In genomic region chr12:122308811-122309210, GRCh38 we compare ENCODE assay signal across 17 cellular contexts. TPM values are rescaled to one million over a fixed set of nuclear protein-coding genes. Genes with fewer than 3 reads are reported as not detected.
DNase-seq lines count a peak whose midpoint lies in the region; ATAC-seq, FAIRE-seq and TF ChIP-seq lines count a peak whose summit lies in the region.
"Had no signal": no experiment of that assay in that cellular context is flagged by ENCODE, and none has a peak within 500 bp of the region (broad histone marks: within the 10 kb centered on the region; RNA-seq: fewer than 3 reads in every experiment).

No MANE protein-coding gene starts in this region.

- H3K36me3 ChIP-seq in neural cell (ENCODE audit: insufficient read depth, low read length): no peaks in the 10 kb centered on the region

- peak; percentile 25 for DNase-seq in AG20443 (ENCODE audit: low spot score)
- peak; percentile 46 for DNase-seq in HCEC 1CT
- peak; percentile 31 for DNase-seq in astrocyte of the hippocampus (ENCODE audit: low read depth, low spot score)
- DNase-seq in NCI-H748 treated with DMSO at 0.1 percent for 48 hours (lab: John Stamatoyannopoulos, UW): no peak
- DNase-seq in KG1 (lab: John Stamatoyannopoulos, UW): no peak
- no peak for DNase-seq in urothelium cell line (ENCODE audit: low spot score)
- DNase-seq: AML-193; CD4-positive, alpha-beta memory T cell; H7; NCI-H1092 treated with DMSO at 0.1 percent for 48 hours; NCI-H1694 treated with DMSO at 0.1 percent for 48 hours; NCI-H446; NCI-H774; PC-9 had no signal

- no peaks in the 10 kb centered on the region for H3K9me2 ChIP-seq in neural cell (ENCODE audit: insufficient read depth, low read length)

- no peak overlapping the region for H3K9ac ChIP-seq in neural cell (ENCODE audit: low read length)

- TF ChIP-seq CTCF in neural cell (IDR thresholded peaks at IDR 0.05; ENCODE audit: poor library complexity, severe bottlenecking): no peak

- FAIRE-seq in urothelium cell line (lab: Jason Lieb, UNC): no peak
- FAIRE-seq: HTR-8/SVneo had no signal

- no peaks in the 10 kb centered on the region for H4K20me1 ChIP-seq in neural cell (ENCODE audit: insufficient read depth)

- ATAC-seq in GM21381 (IDR thresholded peaks at IDR 0.05; ENCODE audit: unreplicated experiment): no peak

- H3K27me3 ChIP-seq in neural cell (ENCODE audit: insufficient read depth, low read depth, low read length): no peaks in the 10 kb centered on the region

- H3K4me3 ChIP-seq in neural cell (ENCODE audit: low read length): peak overlapping the region; percentile 28
- H3K4me3 ChIP-seq: PC-9 had no signal

- no peaks in the 10 kb centered on the region for H3K79me2 ChIP-seq in neural cell (replicated peaks; ENCODE audit: insufficient read depth, low read length)

- peak overlapping the region; percentile 56 for H3K27ac ChIP-seq in neural cell (ENCODE audit: low read length)
- H3K27ac ChIP-seq: PC-9 had no signal

- H3K9me3 ChIP-seq in neural cell (ENCODE audit: low read length): no peaks in the 10 kb centered on the region

- no peaks in the 10 kb centered on the region for H3F3A ChIP-seq in neural cell (ENCODE audit: insufficient read depth, low read length, poor library complexity, severe bottlenecking)

- no peak for TF ChIP-seq RAD21 in neural cell (conservative IDR thresholded peaks at IDR 0.05)

- H3K4me2 ChIP-seq in neural cell (ENCODE audit: low read length): no peak overlapping the region
- H3K4me2 ChIP-seq: PC-9 had no signal

- no peak for TF ChIP-seq EP300 in neural cell (conservative IDR thresholded peaks at IDR 0.05; ENCODE audit: poor library complexity, severe bottlenecking)

- H2AFZ ChIP-seq in neural cell (ENCODE audit: low read depth, low read length): no peak overlapping the region
- H2AFZ ChIP-seq: PC-9 had no signal

TF ChIP-seq in neural cell, 6 proteins besides CTCF, POLR2A, EP300 and RAD21:
- TF ChIP-seq POLR2AphosphoS5 (IDR thresholded peaks at IDR 0.05) (no peak), EZH2 (IDR thresholded peaks at IDR 0.05; ENCODE audit: borderline replicate concordance, insufficient read depth, low read length, poor library complexity, severe bottlenecking) (no peak), MXI1 (conservative IDR thresholded peaks at IDR 0.05; ENCODE audit: poor library complexity, severe bottlenecking) (no peak), REST (IDR thresholded peaks at IDR 0.05; ENCODE audit: borderline replicate concordance) (no peak), SMC3 (conservative IDR thresholded peaks at IDR 0.05; ENCODE audit: poor library complexity) (no peak), TAF1 (IDR thresholded peaks at IDR 0.05; ENCODE audit: low read depth) (no peak)

RNA-seq across cellular contexts. Expression of gene VPS33A, which starts 42.5 kb away (rescaled TPM):
- 39.0 and 40.9 TPM in 2 replicates for polyA plus RNA-seq in neural cell
- polyA minus RNA-seq in neural cell: 38.7 and 49.7 TPM in 2 replicates

Comparison
In these comparisons a context has a peak if more than half of its experiments do, and no peak if none do; other contexts are left out.
1. DNase-seq: peak in AG20443 (single experiment), HCEC 1CT (single experiment) and astrocyte of the hippocampus (single experiment); none in NCI-H748 treated with DMSO at 0.1 percent for 48 hours (single experiment), KG1 (single experiment) and urothelium cell line (single experiment).